2 cellular contexts compared by ENCODE assay signal in genomic region chr11:65425971-65426838, GRCh38.
TF ChIP-seq lines count a peak whose summit lies in the region.

No MANE protein-coding gene starts in this region.

TF ChIP-seq in HEK293, 187 proteins besides CTCF, POLR2A, EP300 and RAD21 (continued from another document and continues in another):
- TF ChIP-seq ZNF629 (tag by site-specific recombination; IDR thresholded peaks at IDR 0.05): peak; percentile 96
- peak; percentile 97 for TF ChIP-seq INSM2 (tag by site-specific recombination; IDR thresholded peaks at IDR 0.05)
- TF ChIP-seq ZBTB21 (tag by site-specific recombination; IDR thresholded peaks at IDR 0.05): peak; percentile 88
- 0 out of 2 replicates have a peak, but pooled peaks have one; percentile 31 for TF ChIP-seq KLF16 (tag by site-specific recombination; IDR thresholded peaks at IDR 0.05)
- no peak for TF ChIP-seq ZNF121 (tag by site-specific recombination; IDR thresholded peaks at IDR 0.05)
- peak; percentile 74 for TF ChIP-seq PRDM6 (tag by site-specific recombination; IDR thresholded peaks at IDR 0.05)
- TF ChIP-seq ZNF76 (tag by site-specific recombination; IDR thresholded peaks at IDR 0.05; ENCODE audit: borderline replicate concordance, low read depth): no peak
- TF ChIP-seq ZSCAN16 (tag by site-specific recombination; IDR thresholded peaks at IDR 0.05): no peak
- peak; percentile 36 for TF ChIP-seq ZEB2 (tag by site-specific recombination; IDR thresholded peaks at IDR 0.05)
- peak; percentile 96 for TF ChIP-seq ATF2 (tag by site-specific recombination; IDR thresholded peaks at IDR 0.05; ENCODE audit: low read depth)
- TF ChIP-seq KLF17 (tag by site-specific recombination; IDR thresholded peaks at IDR 0.05): 0 out of 2 replicates have a peak, but pooled peaks have one; percentile 26
- TF ChIP-seq ZBTB44 (tag by site-specific recombination; IDR thresholded peaks at IDR 0.05): 0 out of 2 replicates have a peak, but pooled peaks have one; percentile 24
- TF ChIP-seq ZBTB7A (tag by site-specific recombination; IDR thresholded peaks at IDR 0.05; ENCODE audit: low read depth): no peak
- peak; percentile 1; the same call in 1 of the 2 replicates for TF ChIP-seq ZNF660 (tag by site-specific recombination; IDR thresholded peaks at IDR 0.05)
- TF ChIP-seq ZNF692 (tag by site-specific recombination; IDR thresholded peaks at IDR 0.05): peak; percentile 30; the same call in 1 of the 2 replicates
- TF ChIP-seq ZBTB17 (tag by site-specific recombination; IDR thresholded peaks at IDR 0.05): peak; percentile 64
- peak; percentile 23 for TF ChIP-seq ZNF366 (tag by site-specific recombination; conservative IDR thresholded peaks at IDR 0.05)

TF ChIP-seq in SK-N-SH treated with all-trans-retinoic acid at 6 μM for 48 hours, 23 proteins besides CTCF, POLR2A, EP300 and RAD21 (continued from another document):
- no peak for TF ChIP-seq TSHZ2 (CRISPR knock-in tag; IDR thresholded peaks at IDR 0.05)
- no peak for TF ChIP-seq PPARA (CRISPR knock-in tag; IDR thresholded peaks at IDR 0.05; ENCODE audit: borderline replicate concordance)
- TF ChIP-seq CSDC2 (CRISPR knock-in tag; IDR thresholded peaks at IDR 0.05): 0 out of 2 replicates have a peak, but pooled peaks have one; percentile 15
- TF ChIP-seq CREB5 (CRISPR knock-in tag; IDR thresholded peaks at IDR 0.05; ENCODE audit: low read depth): 0 out of 2 replicates have a peak, but pooled peaks have one; percentile 64
- TF ChIP-seq ESRRG (CRISPR knock-in tag; IDR thresholded peaks at IDR 0.05): peak; percentile 78
- peak; percentile 72 for TF ChIP-seq PATZ1 (CRISPR knock-in tag; IDR thresholded peaks at IDR 0.05; ENCODE audit: borderline replicate concordance)
- no peak for TF ChIP-seq GLIS3 (CRISPR knock-in tag; IDR thresholded peaks at IDR 0.05)
- TF ChIP-seq OSR1 (CRISPR knock-in tag; IDR thresholded peaks at IDR 0.05): no peak
- TF ChIP-seq ZC3H10 (CRISPR knock-in tag; IDR thresholded peaks at IDR 0.05): no peak; the same call in none of the 2 replicates
- TF ChIP-seq ZNF565 (CRISPR knock-in tag; conservative IDR thresholded peaks at IDR 0.05; ENCODE audit: low read depth): no peak
- TF ChIP-seq ZFP30 (CRISPR knock-in tag; IDR thresholded peaks at IDR 0.05): no peak
- TF ChIP-seq RARB (CRISPR knock-in tag; IDR thresholded peaks at IDR 0.05): no peak; the same call in none of the 2 replicates
- TF ChIP-seq ARNTL (CRISPR knock-in tag; IDR thresholded peaks at IDR 0.05; ENCODE audit: borderline replicate concordance, low read depth): no peak
- TF ChIP-seq BACH2 (CRISPR knock-in tag; IDR thresholded peaks at IDR 0.05; ENCODE audit: borderline replicate concordance): no peak
- TF ChIP-seq SNAI2 (CRISPR knock-in tag; IDR thresholded peaks at IDR 0.05): no peak
- TF ChIP-seq TOX (CRISPR knock-in tag; IDR thresholded peaks at IDR 0.05; ENCODE audit: borderline replicate concordance): no peak; the same call in none of the 2 replicates
- TF ChIP-seq TCF4 (CRISPR knock-in tag; IDR thresholded peaks at IDR 0.05; ENCODE audit: borderline replicate concordance): no peak
- TF ChIP-seq ZNF70 (CRISPR knock-in tag; IDR thresholded peaks at IDR 0.05): 0 out of 2 replicates have a peak, but pooled peaks have one; percentile 7
- no peak for TF ChIP-seq ISL1 (CRISPR knock-in tag; IDR thresholded peaks at IDR 0.05)
TF ChIP-seq in SK-N-SH treated with all-trans-retinoic acid at 6 μM for 48 hours: peak in this region for 7.
